ENCODE assay signal across 25 cellular contexts in the genomic region with DNA sequence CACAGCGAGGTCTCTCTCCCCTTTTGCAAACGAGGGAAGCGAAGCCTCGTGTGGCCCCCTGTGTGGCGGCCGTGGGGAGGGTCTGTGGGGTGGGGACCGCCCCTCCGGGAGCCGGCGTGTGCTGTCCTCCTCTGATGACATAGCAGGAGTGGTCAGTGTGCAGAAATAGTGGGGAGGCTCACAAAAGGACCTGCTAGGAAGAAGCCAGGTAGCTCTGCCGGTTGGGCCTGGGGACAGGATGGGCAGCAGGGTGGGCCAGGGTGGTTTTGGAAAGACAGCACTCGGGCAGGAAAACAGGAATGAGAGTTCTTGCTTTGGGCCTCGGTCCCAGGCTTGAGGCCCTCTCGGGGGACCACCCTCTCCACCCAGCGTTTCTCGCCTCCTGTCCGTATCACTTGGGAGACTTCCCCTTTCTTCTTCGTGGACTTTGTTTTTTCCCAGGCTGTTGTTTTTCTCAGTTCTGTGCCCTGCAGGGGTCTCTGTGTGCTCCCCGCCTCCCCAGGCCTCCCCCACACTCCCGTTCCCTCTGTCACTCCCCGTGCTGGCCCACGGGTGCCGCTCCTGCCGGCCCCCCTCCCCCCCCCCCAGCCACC.
DNase-seq lines count a peak whose midpoint lies in the region; ATAC-seq and TF ChIP-seq lines count a peak whose summit lies in the region.
"Had no signal": no experiment of that assay in that cellular context is flagged by ENCODE, and none has a peak within 500 bp of the region (broad histone marks: within the 10 kb centered on the region; RNA-seq: fewer than 3 reads in every experiment).

No MANE protein-coding gene starts in this region.

- H3K9me3 ChIP-seq in endodermal cell (ENCODE audit: control insufficient read depth, low read length) (no peaks in the 10 kb centered on the region), body of pancreas (no peaks in the 10 kb centered on the region)
- H3K9me3 ChIP-seq: A549 had no signal

- H3K27me3 ChIP-seq in H7 (ENCODE audit: control insufficient read depth, insufficient read depth, low read length): no peaks in the 10 kb centered on the region
- H3K27me3 ChIP-seq in endodermal cell (ENCODE audit: control insufficient read depth, insufficient read depth, low read length, poor library complexity, severe bottlenecking): no peaks in the 10 kb centered on the region
- no peaks in the 10 kb centered on the region for H3K27me3 ChIP-seq in body of pancreas

- H3K36me3 Mint-ChIP-seq in endodermal cell (ENCODE audit: low read depth): no peaks in the 10 kb centered on the region
- H3K36me3 Mint-ChIP-seq: activated naive CD4-positive, alpha-beta T cell treated with anti-CD3 and anti-CD28 coated beads, Interleukin-2, amount 10 ng/mL, durations not matched to agents 7 days and 5 days; CD8-positive, alpha-beta T cell; naive B cell; T-cell had no signal

- no peak overlapping the region for H3K27ac ChIP-seq in endodermal cell (ENCODE audit: low read depth, low read length)
- no peak overlapping the region for H3K27ac ChIP-seq in body of pancreas
- H3K27ac ChIP-seq: A549, skin epidermis had no signal

- no peak overlapping the region for H3K4me3 Mint-ChIP-seq in endodermal cell
- H3K4me3 Mint-ChIP-seq: activated naive CD4-positive, alpha-beta T cell treated with anti-CD3 and anti-CD28 coated beads, Interleukin-2, amount 10 ng/mL, durations not matched to agents 7 days and 5 days; CD8-positive, alpha-beta T cell; HFFc6; naive B cell; T-cell had no signal

- WGBS in endodermal cell (ENCODE audit: insufficient coverage in 1 of 2, insufficient read length in 1 of 2), 2 experiments: 66 to 74% methylated on average over 8 to 19 of the region's 24 CpGs
- 23 to 31% methylated on average over 16 to 23 of the region's 24 CpGs for WGBS in body of pancreas, 2 donors

- intact Hi-C loops in body of pancreas (cut with DNase I): no loop called here

- no peaks in the 10 kb centered on the region for H3K9me3 Mint-ChIP-seq in endodermal cell
- H3K9me3 Mint-ChIP-seq: activated naive CD4-positive, alpha-beta T cell treated with anti-CD3 and anti-CD28 coated beads, Interleukin-2, amount 10 ng/mL, durations not matched to agents 7 days and 5 days; CD8-positive, alpha-beta T cell; naive B cell; T-cell had no signal

- H3K4me1 ChIP-seq in endodermal cell (ENCODE audit: control insufficient read depth, insufficient read depth, low read length): no peaks in the 10 kb centered on the region
- peaks cover 6% of the 10 kb centered on the region for H3K4me1 ChIP-seq in body of pancreas
- H3K4me1 ChIP-seq: A549 had no signal

- TF ChIP-seq CTCF in endodermal cell (conservative IDR thresholded peaks at IDR 0.05) (no peak), body of pancreas (IDR thresholded peaks at IDR 0.05) (no peak)

- no peaks in the 10 kb centered on the region for H3K4me1 Mint-ChIP-seq in endodermal cell
- H3K4me1 Mint-ChIP-seq: activated naive CD4-positive, alpha-beta T cell treated with anti-CD3 and anti-CD28 coated beads, Interleukin-2, amount 10 ng/mL, durations not matched to agents 7 days and 5 days; naive B cell; T-cell had no signal

- H3K27ac Mint-ChIP-seq in endodermal cell: no peak overlapping the region
- H3K27ac Mint-ChIP-seq: activated naive CD4-positive, alpha-beta T cell treated with anti-CD3 and anti-CD28 coated beads, Interleukin-2, amount 10 ng/mL, durations not matched to agents 7 days and 5 days; CD8-positive, alpha-beta T cell; HFFc6; T-cell had no signal

- H3K36me3 ChIP-seq in H7 (replicated peaks; ENCODE audit: control insufficient read depth, insufficient read depth, low read length) (no peaks in the 10 kb centered on the region), endodermal cell (ENCODE audit: control insufficient read depth, insufficient read depth, low read length) (no peaks in the 10 kb centered on the region), body of pancreas (replicated peaks in 1 of 2; ENCODE audit: insufficient read depth in 1 of 2, low read depth in 2 of 2) (no peaks in the 10 kb centered on the region)

- ATAC-seq in body of pancreas: no peak
- ATAC-seq: A549; CD8-positive, alpha-beta T cell; T-cell had no signal

- peaks cover 1% of the 10 kb centered on the region for H3K27me3 Mint-ChIP-seq in endodermal cell (ENCODE audit: insufficient read depth)

- no peak for TF ChIP-seq POLR2A in body of pancreas (IDR thresholded peaks at IDR 0.05)

- peak; percentile 47 for DNase-seq in activated effector memory CD4-positive, alpha-beta T cell treated with anti-CD3 and anti-CD28 coated beads, Interleukin-2, amount 50 U/mL, for 16 hours
- DNase-seq in activated effector memory CD4-positive, alpha-beta T cell treated with Interleukin-2 at 50 U/mL for 16 hours: no peak
- DNase-seq in H7: peak; percentile 64
- DNase-seq in endodermal cell: peak; percentile 47
- DNase-seq in retina: peak; percentile 37
- DNase-seq in hippocampal formation (lab: John Stamatoyannopoulos, UW): no peak
- DNase-seq in body of pancreas: no peak
- no peak for DNase-seq in AG08395 (ENCODE audit: low spot score)
- DNase-seq: activated CD4-positive, alpha-beta T cell treated with anti-CD3 and anti-CD28 coated beads for 48 hours; activated naive CD4-positive, alpha-beta T cell treated with anti-CD3 and anti-CD28 coated beads, Interleukin-2, amount 10 ng/mL, durations not matched to agents 7 days and 5 days; amniotic stem cell; effector CD4-positive, alpha-beta T cell; HFFc6; midbrain; naive B cell; NCI-H1092; NCI-H1694 treated with DMSO at 0.1 percent for 48 hours; NCI-H446 treated with DMSO at 0.1 percent for 48 hours; NCI-H774; nucleus accumbens; stimulated activated naive CD4-positive, alpha-beta T cell treated with Interleukin-2 at 50 U/mL for 16 hours had no signal

- H3K4me3 ChIP-seq in H7 (ENCODE audit: insufficient read depth, low read depth, low read length) (no peak overlapping the region), endodermal cell (ENCODE audit: low read length) (no peak overlapping the region), body of pancreas (no peak overlapping the region)
- H3K4me3 ChIP-seq: A549, skin epidermis had no signal

- H3K9ac ChIP-seq in endodermal cell (ENCODE audit: extremely low read depth, low read length, poor library complexity, severe bottlenecking): no peak overlapping the region

Comparison
In these comparisons a context has a peak if more than half of its experiments do, and no peak if none do; other contexts are left out.
1. DNase-seq: peak in activated effector memory CD4-positive, alpha-beta T cell treated with anti-CD3 and anti-CD28 coated beads, Interleukin-2, amount 50 U/mL, for 16 hours (single experiment), H7 (single experiment), endodermal cell (single experiment) and retina (single experiment); none in activated effector memory CD4-positive, alpha-beta T cell treated with Interleukin-2 at 50 U/mL for 16 hours (single experiment), hippocampal formation (0 of 2), body of pancreas (0 of 4) and AG08395 (single experiment).